Comparison of ENCODE assay signal across 16 cellular contexts in genomic region chr2:238818576-238818975, GRCh38. TPM values are rescaled to one million over a fixed set of nuclear protein-coding genes. Genes with fewer than 3 reads are reported as not detected.
DNase-seq lines count a peak whose midpoint lies in the region; ATAC-seq and TF ChIP-seq lines count a peak whose summit lies in the region.
"Had no signal": no experiment of that assay in that cellular context is flagged by ENCODE, and none has a peak within 500 bp of the region (broad histone marks: within the 10 kb centered on the region; RNA-seq: fewer than 3 reads in every experiment).

No MANE protein-coding gene starts in this region.

- H3K9me3 Mint-ChIP-seq in activated CD8-positive, alpha-beta T cell treated with anti-CD3 and anti-CD28 coated beads for 36 hours, result peaks cover 3% of the 10 kb centered on the region

- H3K36me3 Mint-ChIP-seq in activated CD8-positive, alpha-beta T cell treated with anti-CD3 and anti-CD28 coated beads for 36 hours (ENCODE audit: low read depth), result no peaks in the 10 kb centered on the region
- H3K36me3 Mint-ChIP-seq: CD8-positive, alpha-beta memory T cell had no signal

- H3K4me1 Mint-ChIP-seq in activated CD8-positive, alpha-beta T cell treated with anti-CD3 and anti-CD28 coated beads for 36 hours (ENCODE audit: low read depth), result no peaks in the 10 kb centered on the region
- H3K4me1 Mint-ChIP-seq: CD8-positive, alpha-beta memory T cell had no signal

- POLR2A ChIA-PET in activated CD8-positive, alpha-beta T cell treated with anti-CD3 and anti-CD28 coated beads for 36 hours (lab: Charles Lee), result no interaction called here

- ATAC-seq in activated CD8-positive, alpha-beta T cell treated with anti-CD3 and anti-CD28 coated beads for 36 hours, result no peak
- ATAC-seq: A549, GM12878, GM23338, K562 had no signal

- H3K27ac Mint-ChIP-seq in activated CD8-positive, alpha-beta T cell treated with anti-CD3 and anti-CD28 coated beads for 36 hours, result no peak overlapping the region
- H3K27ac Mint-ChIP-seq: CD8-positive, alpha-beta memory T cell; GM23338; H9 had no signal

- no peak overlapping the region for H3K4me3 Mint-ChIP-seq in activated CD8-positive, alpha-beta T cell treated with anti-CD3 and anti-CD28 coated beads for 36 hours
- H3K4me3 Mint-ChIP-seq: CD8-positive, alpha-beta memory T cell; GM23338; H9 had no signal

- peak; percentile 28 for DNase-seq in EH (ENCODE audit: low read depth)
- DNase-seq in HT1080 (ENCODE audit: low read depth), result peak; percentile 54
- peak; percentile 8 for DNase-seq in dermis blood vessel endothelial cell
- no peak for DNase-seq in kidney tubule cell (ENCODE audit: low spot score)
- no peak for DNase-seq in medulla oblongata (ENCODE audit: extremely low spot score)
- no peak for DNase-seq in stimulated activated CD8-positive, alpha-beta memory T cell treated with anti-CD3 and anti-CD28 coated beads, Interleukin-4, amount 100 ng/mL, for 48 hours
- DNase-seq in activated CD8-positive, alpha-beta T cell treated with anti-CD3 and anti-CD28 coated beads for 36 hours, result no peak
- DNase-seq: BE2C; Caco-2; CD8-positive, alpha-beta memory T cell; DND-41 had no signal

- H3K27me3 Mint-ChIP-seq in activated CD8-positive, alpha-beta T cell treated with anti-CD3 and anti-CD28 coated beads for 36 hours, result peaks cover 47% of the 10 kb centered on the region

- intact Hi-C loops in activated CD8-positive, alpha-beta T cell treated with anti-CD3 and anti-CD28 coated beads for 36 hours (cut with micrococcal nuclease), result no loop called here

- no peak for TF ChIP-seq CTCF in activated CD8-positive, alpha-beta T cell treated with anti-CD3 and anti-CD28 coated beads for 36 hours (IDR thresholded peaks at IDR 0.05)

- CTCF ChIA-PET in activated CD8-positive, alpha-beta T cell treated with anti-CD3 and anti-CD28 coated beads for 36 hours (lab: Charles Lee), result no interaction called here

RNA-seq across cellular contexts. Expression of gene TWIST2, which starts 29.3 kb away (rescaled TPM):
- 49.9 and 52.1 TPM in 2 replicates for total RNA-seq in HT1080 (2014; rRNA removed; shearing (Covaris generic))
- polyA plus RNA-seq in HT1080 (2015; cell fraction: cytosol; rRNA removed), result 45.5 and 47.0 TPM in 2 replicates
- polyA plus RNA-seq in HT1080 (2015; cell fraction: nucleus; rRNA removed), result 11.8 and 13.5 TPM in 2 replicates
- 0.56 TPM in 1 of 2 replicates, not detected in the other for total RNA-seq in dermis blood vessel endothelial cell
- not detected for total RNA-seq in activated CD8-positive, alpha-beta T cell treated with anti-CD3 and anti-CD28 coated beads for 36 hours
- total RNA-seq: Caco-2; CD8-positive, alpha-beta memory T cell; GM12878; K562 had no signal
- polyA plus RNA-seq: CD8-positive, alpha-beta memory T cell; GM12878; K562 had no signal

Comparison
In these comparisons a context has a peak if more than half of its experiments do, and no peak if none do; other contexts are left out.
1. DNase-seq: peak in EH (single experiment), HT1080 (single experiment) and dermis blood vessel endothelial cell (single experiment); none in kidney tubule cell (single experiment), medulla oblongata (single experiment), stimulated activated CD8-positive, alpha-beta memory T cell treated with anti-CD3 and anti-CD28 coated beads, Interleukin-4, amount 100 ng/mL, for 48 hours (single experiment) and activated CD8-positive, alpha-beta T cell treated with anti-CD3 and anti-CD28 coated beads for 36 hours (single experiment).
2. RNA of gene TWIST2, which starts 29.3 kb away (total RNA-seq): 49.9 to 52.1 TPM in HT1080; 0.56 TPM in dermis blood vessel endothelial cell and not detected in activated CD8-positive, alpha-beta T cell treated with anti-CD3 and anti-CD28 coated beads for 36 hours; every median in the first group is over 10 times any median in the second.